In genomic region chr15:74497584-74497983, GRCh38 we compare ENCODE assay signal across 13 cellular contexts. TPM values are rescaled to one million over a fixed set of nuclear protein-coding genes. Genes with fewer than 3 reads are reported as not detected.
DNase-seq lines count a peak whose midpoint lies in the region; ATAC-seq and TF ChIP-seq lines count a peak whose summit lies in the region.
"Had no signal": no experiment of that assay in that cellular context is flagged by ENCODE, and none has a peak within 500 bp of the region (broad histone marks: within the 10 kb centered on the region; RNA-seq: fewer than 3 reads in every experiment).

No MANE protein-coding gene starts in this region.

- no peak for TF ChIP-seq CTCF in osteoblast (IDR thresholded peaks at IDR 0.05; ENCODE audit: extremely low read depth, low read depth, low read length)
- TF ChIP-seq CTCF in CD4-positive, alpha-beta T cell (IDR thresholded peaks at IDR 0.05): no peak

- H3K4me1 ChIP-seq in osteoblast (ENCODE audit: insufficient read depth, low read length): peaks cover 4% of the 10 kb centered on the region
- H3K4me1 ChIP-seq: vagina had no signal

- no peaks in the 10 kb centered on the region for H4K20me1 ChIP-seq in osteoblast (ENCODE audit: insufficient read depth, low read length)

- no peaks in the 10 kb centered on the region for H3K9me3 ChIP-seq in osteoblast (ENCODE audit: low read depth, low read length)
- H3K9me3 ChIP-seq in CD4-positive, alpha-beta T cell (ENCODE audit: control insufficient read depth, low read length): no peaks in the 10 kb centered on the region
- H3K9me3 ChIP-seq: vagina had no signal

- H3K4me3 Mint-ChIP-seq in CD4-positive, alpha-beta T cell: no peak overlapping the region
- H3K4me3 Mint-ChIP-seq in activated naive CD4-positive, alpha-beta T cell treated with anti-CD3 and anti-CD28 coated beads for 36 hours: no peak overlapping the region
- H3K4me3 Mint-ChIP-seq: activated T-helper 17 cell treated with anti-CD3 and anti-CD28 coated beads, Interleukin-2, amount 50 U/mL, for 72 hours had no signal

- CTCF ChIA-PET in CD4-positive, alpha-beta T cell (lab: Charles Lee): no interaction called here
- CTCF ChIA-PET in activated naive CD4-positive, alpha-beta T cell treated with anti-CD3 and anti-CD28 coated beads for 36 hours (lab: Charles Lee): interaction anchor here (0.6 kb wide), 1 partner anchor 85 kb away, joined by 5 read pairs; no protein-coding TSS in a partner anchor

- no peaks in the 10 kb centered on the region for H3K9me3 Mint-ChIP-seq in CD4-positive, alpha-beta T cell
- no peaks in the 10 kb centered on the region for H3K9me3 Mint-ChIP-seq in activated naive CD4-positive, alpha-beta T cell treated with anti-CD3 and anti-CD28 coated beads for 36 hours
- H3K9me3 Mint-ChIP-seq: activated T-helper 17 cell treated with anti-CD3 and anti-CD28 coated beads, Interleukin-2, amount 50 U/mL, for 72 hours had no signal

- POLR2A ChIA-PET in CD4-positive, alpha-beta T cell (lab: Charles Lee): no interaction called here

- no peaks in the 10 kb centered on the region for H3K27me3 Mint-ChIP-seq in CD4-positive, alpha-beta T cell
- no peaks in the 10 kb centered on the region for H3K27me3 Mint-ChIP-seq in activated naive CD4-positive, alpha-beta T cell treated with anti-CD3 and anti-CD28 coated beads for 36 hours (ENCODE audit: low read depth)
- H3K27me3 Mint-ChIP-seq: activated T-helper 17 cell treated with anti-CD3 and anti-CD28 coated beads, Interleukin-2, amount 50 U/mL, for 72 hours had no signal

- no peak overlapping the region for H2AFZ ChIP-seq in osteoblast (ENCODE audit: low read length)

- H3K27me3 ChIP-seq in osteoblast (ENCODE audit: insufficient read depth, low read length): no peaks in the 10 kb centered on the region
- no peaks in the 10 kb centered on the region for H3K27me3 ChIP-seq in CD4-positive, alpha-beta T cell (ENCODE audit: control insufficient read depth, insufficient read depth, low read length)
- H3K27me3 ChIP-seq: vagina had no signal

- ATAC-seq in CD4-positive, alpha-beta T cell (ENCODE audit: poor library complexity): no peak
- ATAC-seq: activated T-helper 17 cell treated with anti-CD3 and anti-CD28 coated beads, Interleukin-2, amount 50 U/mL, for 72 hours; sciatic nerve had no signal

- no peak overlapping the region for H3K4me2 ChIP-seq in osteoblast (ENCODE audit: insufficient read depth, low read length)

- H3K4me1 Mint-ChIP-seq in CD4-positive, alpha-beta T cell (ENCODE audit: low read depth): no peaks in the 10 kb centered on the region
- H3K4me1 Mint-ChIP-seq in activated naive CD4-positive, alpha-beta T cell treated with anti-CD3 and anti-CD28 coated beads for 36 hours (ENCODE audit: low read depth): no peaks in the 10 kb centered on the region
- H3K4me1 Mint-ChIP-seq: activated T-helper 17 cell treated with anti-CD3 and anti-CD28 coated beads, Interleukin-2, amount 50 U/mL, for 72 hours had no signal

- intact Hi-C loops in CD4-positive, alpha-beta T cell (cut with DNase I, micrococcal nuclease): no loop called here
- intact Hi-C loops in activated naive CD4-positive, alpha-beta T cell treated with anti-CD3 and anti-CD28 coated beads for 36 hours (cut with micrococcal nuclease): no loop called here

- no peak overlapping the region for H3K4me3 ChIP-seq in osteoblast (ENCODE audit: insufficient read depth, low read length)
- H3K4me3 ChIP-seq: vagina had no signal

- no peaks in the 10 kb centered on the region for H3K79me2 ChIP-seq in osteoblast (ENCODE audit: insufficient read depth, low read length)

- DNase-seq in H4 (ENCODE audit: low spot score) (peak; percentile 40), NCI-H2081 (lab: John Stamatoyannopoulos, UW) (peak; percentile 86 to 97), RPMI7951 (ENCODE audit: low read depth) (peak; percentile 92), osteoblast (ENCODE audit: insufficient read length, low spot score, missing footprints) (peak; percentile 41), cerebellum (ENCODE audit: low spot score) (no peak)
- DNase-seq in CD4-positive, alpha-beta T cell: no peak
- DNase-seq in activated naive CD4-positive, alpha-beta T cell treated with anti-CD3 and anti-CD28 coated beads for 36 hours: no peak
- no peak for DNase-seq in stimulated activated CD4-positive, alpha-beta T cell treated with anti-CD3 and anti-CD28 coated beads, Interleukin-4, amount 100 ng/mL, for 1 hour
- DNase-seq: cerebellar nuclear complex, DND-41 had no signal

- H3K36me3 Mint-ChIP-seq in CD4-positive, alpha-beta T cell (ENCODE audit: low read depth): peaks cover 14% of the 10 kb centered on the region
- H3K36me3 Mint-ChIP-seq in activated naive CD4-positive, alpha-beta T cell treated with anti-CD3 and anti-CD28 coated beads for 36 hours (ENCODE audit: low read depth): peaks cover 1% of the 10 kb centered on the region

- no peak overlapping the region for H3K27ac Mint-ChIP-seq in CD4-positive, alpha-beta T cell
- H3K27ac Mint-ChIP-seq in activated naive CD4-positive, alpha-beta T cell treated with anti-CD3 and anti-CD28 coated beads for 36 hours: no peak overlapping the region
- H3K27ac Mint-ChIP-seq: activated T-helper 17 cell treated with anti-CD3 and anti-CD28 coated beads, Interleukin-2, amount 50 U/mL, for 72 hours had no signal

- no peak overlapping the region for H3K27ac ChIP-seq in osteoblast (ENCODE audit: low read depth, low read length)
- H3K27ac ChIP-seq in CD4-positive, alpha-beta T cell (ENCODE audit: low read depth, low read length): no peak overlapping the region
- H3K27ac ChIP-seq: vagina had no signal

- H3K36me3 ChIP-seq in osteoblast (ENCODE audit: insufficient read depth, low read length): no peaks in the 10 kb centered on the region
- H3K36me3 ChIP-seq: vagina had no signal

RNA-seq across cellular contexts. Expression of gene UBL7, which starts 36.6 kb away (rescaled TPM):
- 78.0 and 83.9 TPM in 2 replicates for total RNA-seq in H4 (2014; rRNA removed; shearing (Covaris generic))
- total RNA-seq in RPMI7951 (2014; rRNA removed; shearing (Covaris generic)): 96.5 and 121 TPM in 2 replicates
- total RNA-seq in osteoblast: 39.8 and 41.3 TPM in 2 replicates
- total RNA-seq in CD4-positive, alpha-beta T cell: 10 to 100 TPM; 14.3 to 17.1 TPM
- 10 to 100 TPM; 43.0 to 47.0 TPM for total RNA-seq in activated naive CD4-positive, alpha-beta T cell treated with anti-CD3 and anti-CD28 coated beads for 36 hours
- 18.8 TPM for total RNA-seq in cerebellum

RNA-seq across cellular contexts. Expression of gene ARID3B, which starts 43.4 kb away (rescaled TPM):
- 1.0 and 2.7 TPM in 2 replicates for total RNA-seq in H4 (2014; rRNA removed; shearing (Covaris generic))
- 0.72 and 1.2 TPM in 2 replicates for total RNA-seq in RPMI7951 (2014; rRNA removed; shearing (Covaris generic))
- total RNA-seq in osteoblast: 2.7 and 3.6 TPM in 2 replicates
- 10 to 100 TPM; 25.0 to 27.9 TPM for total RNA-seq in CD4-positive, alpha-beta T cell
- 10 to 100 TPM; 14.2 to 15.9 TPM for total RNA-seq in activated naive CD4-positive, alpha-beta T cell treated with anti-CD3 and anti-CD28 coated beads for 36 hours
- 9.6 TPM for total RNA-seq in cerebellum

Comparison
In these comparisons a context has a peak if more than half of its experiments do, and no peak if none do; other contexts are left out.
1. DNase-seq: peak in H4 (single experiment), NCI-H2081 (2 of 2), RPMI7951 (single experiment) and osteoblast (single experiment); none in CD4-positive, alpha-beta T cell (0 of 10), activated naive CD4-positive, alpha-beta T cell treated with anti-CD3 and anti-CD28 coated beads for 36 hours (single experiment), cerebellum (single experiment) and stimulated activated CD4-positive, alpha-beta T cell treated with anti-CD3 and anti-CD28 coated beads, Interleukin-4, amount 100 ng/mL, for 1 hour (single experiment).